Comparison of ENCODE assay signal across 1 cellular context in genomic region chr3:69118555-69118954, GRCh38.
A peak's percentile ranks its signal among the peaks of the same experiment; 100 is the strongest.
TF ChIP-seq lines count a peak whose summit lies in the region.

No MANE protein-coding gene starts in this region.

TF ChIP-seq in K562, 482 proteins besides CTCF, POLR2A, EP300 and RAD21:
- TF ChIP-seq HBP1 (CRISPR knock-in tag; IDR thresholded peaks at IDR 0.05) (no peak), CREM (IDR thresholded peaks at IDR 0.05; ENCODE audit: low read depth) (peak; percentile 49), GABPA (tag; conservative IDR thresholded peaks at IDR 0.05; ENCODE audit: low read depth) (peak; percentile 30; the same call in 1 of the 2 replicates)
